8 cellular contexts compared by ENCODE assay signal in the genomic region with DNA sequence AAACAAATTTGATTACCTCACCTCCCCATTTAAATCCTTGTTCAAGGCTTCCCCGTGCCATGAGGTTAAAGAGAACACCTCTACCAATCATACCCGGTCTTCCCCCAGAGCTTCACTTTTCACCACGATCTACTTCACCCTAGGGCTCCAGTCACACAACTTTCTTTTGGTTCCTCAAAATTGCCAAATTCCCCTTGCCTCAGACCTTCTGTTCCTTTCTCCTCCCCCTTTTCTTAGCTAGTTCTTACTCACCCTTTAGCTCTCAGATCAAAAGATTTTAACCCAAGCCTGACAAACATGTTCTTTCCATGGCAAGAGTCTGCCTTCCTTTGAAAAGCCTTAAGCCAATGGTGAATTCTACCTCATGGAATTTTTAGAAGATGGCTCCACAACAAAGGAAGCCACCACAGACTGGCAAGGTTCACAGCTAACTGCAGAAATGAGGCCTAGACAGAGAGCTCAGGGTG. TPM values are rescaled to one million over a fixed set of nuclear protein-coding genes. Genes with fewer than 3 reads are reported as not detected.
DNase-seq lines count a peak whose midpoint lies in the region; ATAC-seq and TF ChIP-seq lines count a peak whose summit lies in the region.

No MANE protein-coding gene starts in this region.

- peak overlapping the region in 10 of 11 experiments; percentile 35 to 70 (median 58); a peak in 15 of 22 replicates for H3K9ac ChIP-seq in BLaER1 treated with 17β-estradiol and CSF1 and Interleukin-3, amounts not matched to agents 10 nM and 100 nM

- peak overlapping the region; percentile 73 to 96 (median 87) for H3K4me2 ChIP-seq in BLaER1 treated with 17β-estradiol and CSF1 and Interleukin-3, amounts not matched to agents 10 nM and 100 nM

- H3K4me1 ChIP-seq in BLaER1 treated with 17β-estradiol and CSF1 and Interleukin-3, amounts not matched to agents 10 nM and 100 nM, result peaks cover 54 to 88% (median 73%) of the 10 kb centered on the region in 10 experiments
- H3K4me1 ChIP-seq in lower lobe of right lung, result peaks cover 42% of the 10 kb centered on the region

- H3K36me3 ChIP-seq in BLaER1 treated with 17β-estradiol and CSF1 and Interleukin-3, amounts not matched to agents 10 nM and 100 nM, result peaks cover 0 to 45% (median 23%) of the 10 kb centered on the region in 11 experiments; a peak in 17 of 22 replicates
- peaks cover 6% of the 10 kb centered on the region for H3K36me3 ChIP-seq in lower lobe of right lung

- TF ChIP-seq CTCF in WI38 (IDR thresholded peaks at IDR 0.05; ENCODE audit: low read depth, low read length) (no peak), lower lobe of right lung (IDR thresholded peaks at IDR 0.05) (no peak)

- peak overlapping the region in 7 of 10 experiments; percentile 1 to 46 (median 4); a peak in 6 of 20 replicates for H3K4me3 ChIP-seq in BLaER1 treated with 17β-estradiol and CSF1 and Interleukin-3, amounts not matched to agents 10 nM and 100 nM
- H3K4me3 ChIP-seq in WI38 (ENCODE audit: low read depth, low read length) (peak overlapping the region; percentile 20), lower lobe of right lung (no peak overlapping the region)

- no peaks in the 10 kb centered on the region for H3K9me3 ChIP-seq in BLaER1 treated with 17β-estradiol and CSF1 and Interleukin-3, amounts not matched to agents 10 nM and 100 nM (replicated peaks in 1 of 11)
- no peaks in the 10 kb centered on the region for H3K9me3 ChIP-seq in lower lobe of right lung

- H3K27ac ChIP-seq in BLaER1 treated with 17β-estradiol and CSF1 and Interleukin-3, amounts not matched to agents 10 nM and 100 nM, result peak overlapping the region; percentile 42 to 88 (median 78); a peak in 21 of 22 replicates
- H3K27ac ChIP-seq in lower lobe of right lung, result peak overlapping the region; percentile 51

- H3K27me3 ChIP-seq in BLaER1 treated with 17β-estradiol and CSF1 and Interleukin-3, amounts not matched to agents 10 nM and 100 nM, result no peaks in the 10 kb centered on the region
- no peaks in the 10 kb centered on the region for H3K27me3 ChIP-seq in lower lobe of right lung (ENCODE audit: low read depth)

- peaks cover 0 to 95% (median 12%) of the 10 kb centered on the region in 11 experiments; a peak in 11 of 22 replicates for H4K20me1 ChIP-seq in BLaER1 treated with 17β-estradiol and CSF1 and Interleukin-3, amounts not matched to agents 10 nM and 100 nM

- peak; percentile 1 for TF ChIP-seq POLR2A in GM19099 (IDR thresholded peaks at IDR 0.05; ENCODE audit: extremely low read depth, insufficient read length, low read depth)

- ATAC-seq in HG03175 (IDR thresholded peaks at IDR 0.05; ENCODE audit: unreplicated experiment) (peak; percentile 79), lower lobe of right lung (peak; percentile 78 to 82), GM21717 (IDR thresholded peaks at IDR 0.05; ENCODE audit: unreplicated experiment) (no peak)

- no peak for DNase-seq in lower lobe of right lung
- no peak for DNase-seq in NCI-H2081 (lab: John Stamatoyannopoulos, UW)
- no peak for DNase-seq in activated gamma-delta T cell treated with Interleukin-2 at 50 U/mL for 16 hours

- intact Hi-C loops in lower lobe of right lung (cut with DNase I), result no loop called here

RNA-seq across cellular contexts. Expression of a gene that starts 56.7 kb away (rescaled TPM):
- 71.5 TPM for total RNA-seq in lower lobe of right lung
